In the genomic region with DNA sequence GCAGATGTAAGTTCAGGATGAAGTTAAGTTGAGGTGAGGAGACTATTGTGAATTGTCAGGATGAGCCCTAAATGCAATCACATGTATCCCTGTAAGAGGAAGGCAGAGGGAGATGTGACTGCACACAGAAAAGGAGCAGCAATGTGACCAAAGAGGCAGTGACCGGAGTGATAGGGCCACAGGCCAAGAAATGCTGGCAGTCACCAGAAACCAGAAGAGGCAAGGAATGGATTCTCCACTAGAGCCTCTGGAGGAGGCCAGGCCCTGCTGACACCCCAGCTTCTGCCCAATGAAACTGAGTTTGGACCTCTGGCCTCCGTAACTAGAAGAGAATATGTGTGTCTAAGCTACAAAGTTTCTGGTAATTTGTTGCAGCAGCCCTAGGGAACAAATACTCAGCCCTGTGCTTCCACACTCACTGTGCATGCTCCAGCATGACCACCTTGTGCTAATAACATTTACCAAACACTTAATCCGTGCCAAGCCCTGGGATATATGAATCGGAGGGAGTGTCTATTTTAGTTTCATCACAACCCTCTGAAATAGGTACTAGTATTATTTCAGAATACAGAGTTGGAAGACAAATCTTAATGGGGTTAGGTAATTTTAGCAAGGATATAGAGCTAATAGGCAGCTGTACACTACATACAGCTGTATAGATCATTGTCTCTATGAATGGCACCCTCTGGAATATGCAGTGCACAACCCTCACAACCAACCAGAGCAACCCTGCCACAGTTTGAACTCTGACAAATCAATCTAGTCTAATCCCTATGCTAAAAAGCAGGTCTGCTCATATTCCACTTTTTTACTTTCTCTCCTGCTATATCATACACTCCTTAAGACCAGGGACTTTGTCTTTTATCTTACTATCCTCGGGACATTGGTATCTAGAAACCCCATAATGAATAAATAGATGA, we compare ENCODE assay signal across 1 cellular context.
TF ChIP-seq lines count a peak whose summit lies in the region.

No MANE protein-coding gene starts in this region.

TF ChIP-seq in GM23338, 12 proteins besides CTCF, POLR2A, EP300 and RAD21 (continued from another document):
- TF ChIP-seq, protein P1, sequence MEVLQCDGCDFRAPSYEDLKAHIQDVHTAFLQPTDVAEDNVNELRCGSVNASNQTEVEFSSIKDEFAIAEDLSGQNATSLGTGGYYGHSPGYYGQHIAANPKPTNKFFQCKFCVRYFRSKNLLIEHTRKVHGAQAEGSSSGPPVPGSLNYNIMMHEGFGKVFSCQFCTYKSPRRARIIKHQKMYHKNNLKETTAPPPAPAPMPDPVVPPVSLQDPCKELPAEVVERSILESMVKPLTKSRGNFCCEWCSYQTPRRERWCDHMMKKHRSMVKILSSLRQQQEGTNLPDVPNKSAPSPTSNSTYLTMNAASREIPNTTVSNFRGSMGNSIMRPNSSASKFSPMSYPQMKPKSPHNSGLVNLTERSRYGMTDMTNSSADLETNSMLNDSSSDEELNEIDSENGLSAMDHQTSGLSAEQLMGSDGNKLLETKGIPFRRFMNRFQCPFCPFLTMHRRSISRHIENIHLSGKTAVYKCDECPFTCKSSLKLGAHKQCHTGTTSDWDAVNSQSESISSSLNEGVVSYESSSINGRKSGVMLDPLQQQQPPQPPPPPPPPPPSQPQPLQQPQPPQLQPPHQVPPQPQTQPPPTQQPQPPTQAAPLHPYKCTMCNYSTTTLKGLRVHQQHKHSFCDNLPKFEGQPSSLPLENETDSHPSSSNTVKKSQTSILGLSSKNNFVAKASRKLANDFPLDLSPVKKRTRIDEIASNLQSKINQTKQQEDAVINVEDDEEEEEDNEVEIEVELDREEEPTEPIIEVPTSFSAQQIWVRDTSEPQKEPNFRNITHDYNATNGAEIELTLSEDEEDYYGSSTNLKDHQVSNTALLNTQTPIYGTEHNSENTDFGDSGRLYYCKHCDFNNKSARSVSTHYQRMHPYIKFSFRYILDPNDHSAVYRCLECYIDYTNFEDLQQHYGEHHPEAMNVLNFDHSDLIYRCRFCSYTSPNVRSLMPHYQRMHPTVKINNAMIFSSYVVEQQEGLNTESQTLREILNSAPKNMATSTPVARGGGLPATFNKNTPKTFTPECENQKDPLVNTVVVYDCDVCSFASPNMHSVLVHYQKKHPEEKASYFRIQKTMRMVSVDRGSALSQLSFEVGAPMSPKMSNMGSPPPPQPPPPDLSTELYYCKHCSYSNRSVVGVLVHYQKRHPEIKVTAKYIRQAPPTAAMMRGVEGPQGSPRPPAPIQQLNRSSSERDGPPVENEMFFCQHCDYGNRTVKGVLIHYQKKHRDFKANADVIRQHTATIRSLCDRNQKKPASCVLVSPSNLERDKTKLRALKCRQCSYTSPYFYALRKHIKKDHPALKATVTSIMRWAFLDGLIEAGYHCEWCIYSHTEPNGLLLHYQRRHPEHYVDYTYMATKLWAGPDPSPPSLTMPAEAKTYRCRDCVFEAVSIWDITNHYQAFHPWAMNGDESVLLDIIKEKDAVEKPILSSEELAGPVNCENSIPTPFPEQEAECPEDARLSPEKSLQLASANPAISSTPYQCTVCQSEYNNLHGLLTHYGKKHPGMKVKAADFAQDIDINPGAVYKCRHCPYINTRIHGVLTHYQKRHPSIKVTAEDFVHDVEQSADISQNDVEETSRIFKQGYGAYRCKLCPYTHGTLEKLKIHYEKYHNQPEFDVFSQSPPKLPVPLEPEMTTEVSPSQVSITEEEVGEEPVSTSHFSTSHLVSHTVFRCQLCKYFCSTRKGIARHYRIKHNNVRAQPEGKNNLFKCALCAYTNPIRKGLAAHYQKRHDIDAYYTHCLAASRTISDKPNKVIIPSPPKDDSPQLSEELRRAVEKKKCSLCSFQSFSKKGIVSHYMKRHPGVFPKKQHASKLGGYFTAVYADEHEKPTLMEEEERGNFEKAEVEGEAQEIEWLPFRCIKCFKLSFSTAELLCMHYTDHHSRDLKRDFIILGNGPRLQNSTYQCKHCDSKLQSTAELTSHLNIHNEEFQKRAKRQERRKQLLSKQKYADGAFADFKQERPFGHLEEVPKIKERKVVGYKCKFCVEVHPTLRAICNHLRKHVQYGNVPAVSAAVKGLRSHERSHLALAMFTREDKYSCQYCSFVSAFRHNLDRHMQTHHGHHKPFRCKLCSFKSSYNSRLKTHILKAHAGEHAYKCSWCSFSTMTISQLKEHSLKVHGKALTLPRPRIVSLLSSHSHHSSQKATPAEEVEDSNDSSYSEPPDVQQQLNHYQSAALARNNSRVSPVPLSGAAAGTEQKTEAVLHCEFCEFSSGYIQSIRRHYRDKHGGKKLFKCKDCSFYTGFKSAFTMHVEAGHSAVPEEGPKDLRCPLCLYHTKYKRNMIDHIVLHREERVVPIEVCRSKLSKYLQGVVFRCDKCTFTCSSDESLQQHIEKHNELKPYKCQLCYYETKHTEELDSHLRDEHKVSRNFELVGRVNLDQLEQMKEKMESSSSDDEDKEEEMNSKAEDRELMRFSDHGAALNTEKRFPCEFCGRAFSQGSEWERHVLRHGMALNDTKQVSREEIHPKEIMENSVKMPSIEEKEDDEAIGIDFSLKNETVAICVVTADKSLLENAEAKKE (CRISPR knock-in tag; IDR thresholded peaks at IDR 0.05): no peak
- TF ChIP-seq, protein P2, sequence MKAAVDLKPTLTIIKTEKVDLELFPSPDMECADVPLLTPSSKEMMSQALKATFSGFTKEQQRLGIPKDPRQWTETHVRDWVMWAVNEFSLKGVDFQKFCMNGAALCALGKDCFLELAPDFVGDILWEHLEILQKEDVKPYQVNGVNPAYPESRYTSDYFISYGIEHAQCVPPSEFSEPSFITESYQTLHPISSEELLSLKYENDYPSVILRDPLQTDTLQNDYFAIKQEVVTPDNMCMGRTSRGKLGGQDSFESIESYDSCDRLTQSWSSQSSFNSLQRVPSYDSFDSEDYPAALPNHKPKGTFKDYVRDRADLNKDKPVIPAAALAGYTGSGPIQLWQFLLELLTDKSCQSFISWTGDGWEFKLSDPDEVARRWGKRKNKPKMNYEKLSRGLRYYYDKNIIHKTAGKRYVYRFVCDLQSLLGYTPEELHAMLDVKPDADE (IDR thresholded peaks at IDR 0.05): no peak
- TF ChIP-seq, protein P3, sequence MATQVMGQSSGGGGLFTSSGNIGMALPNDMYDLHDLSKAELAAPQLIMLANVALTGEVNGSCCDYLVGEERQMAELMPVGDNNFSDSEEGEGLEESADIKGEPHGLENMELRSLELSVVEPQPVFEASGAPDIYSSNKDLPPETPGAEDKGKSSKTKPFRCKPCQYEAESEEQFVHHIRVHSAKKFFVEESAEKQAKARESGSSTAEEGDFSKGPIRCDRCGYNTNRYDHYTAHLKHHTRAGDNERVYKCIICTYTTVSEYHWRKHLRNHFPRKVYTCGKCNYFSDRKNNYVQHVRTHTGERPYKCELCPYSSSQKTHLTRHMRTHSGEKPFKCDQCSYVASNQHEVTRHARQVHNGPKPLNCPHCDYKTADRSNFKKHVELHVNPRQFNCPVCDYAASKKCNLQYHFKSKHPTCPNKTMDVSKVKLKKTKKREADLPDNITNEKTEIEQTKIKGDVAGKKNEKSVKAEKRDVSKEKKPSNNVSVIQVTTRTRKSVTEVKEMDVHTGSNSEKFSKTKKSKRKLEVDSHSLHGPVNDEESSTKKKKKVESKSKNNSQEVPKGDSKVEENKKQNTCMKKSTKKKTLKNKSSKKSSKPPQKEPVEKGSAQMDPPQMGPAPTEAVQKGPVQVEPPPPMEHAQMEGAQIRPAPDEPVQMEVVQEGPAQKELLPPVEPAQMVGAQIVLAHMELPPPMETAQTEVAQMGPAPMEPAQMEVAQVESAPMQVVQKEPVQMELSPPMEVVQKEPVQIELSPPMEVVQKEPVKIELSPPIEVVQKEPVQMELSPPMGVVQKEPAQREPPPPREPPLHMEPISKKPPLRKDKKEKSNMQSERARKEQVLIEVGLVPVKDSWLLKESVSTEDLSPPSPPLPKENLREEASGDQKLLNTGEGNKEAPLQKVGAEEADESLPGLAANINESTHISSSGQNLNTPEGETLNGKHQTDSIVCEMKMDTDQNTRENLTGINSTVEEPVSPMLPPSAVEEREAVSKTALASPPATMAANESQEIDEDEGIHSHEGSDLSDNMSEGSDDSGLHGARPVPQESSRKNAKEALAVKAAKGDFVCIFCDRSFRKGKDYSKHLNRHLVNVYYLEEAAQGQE (IDR thresholded peaks at IDR 0.05; ENCODE audit: unreplicated experiment): no peak
- TF ChIP-seq JUNB (IDR thresholded peaks at IDR 0.05; ENCODE audit: unreplicated experiment): no peak
- TF ChIP-seq ZNF114 (CRISPR knock-in tag; IDR thresholded peaks at IDR 0.05): no peak
- no peak for TF ChIP-seq NANOG (IDR thresholded peaks at IDR 0.05; ENCODE audit: borderline replicate concordance)
- TF ChIP-seq POLR2AphosphoS5 (IDR thresholded peaks at IDR 0.05; ENCODE audit: low read depth): no peak
- TF ChIP-seq STAT1 (IDR thresholded peaks at IDR 0.05; ENCODE audit: unreplicated experiment): no peak
- no peak for TF ChIP-seq EZH2 (IDR thresholded peaks at IDR 0.05; ENCODE audit: low read depth, unreplicated experiment)
- TF ChIP-seq CREB1 (CRISPR knock-in tag; IDR thresholded peaks at IDR 0.05; ENCODE audit: low read depth): no peak
- TF ChIP-seq ZNF331 (CRISPR knock-in tag; IDR thresholded peaks at IDR 0.05; ENCODE audit: low read depth): no peak
